In the genomic region with DNA sequence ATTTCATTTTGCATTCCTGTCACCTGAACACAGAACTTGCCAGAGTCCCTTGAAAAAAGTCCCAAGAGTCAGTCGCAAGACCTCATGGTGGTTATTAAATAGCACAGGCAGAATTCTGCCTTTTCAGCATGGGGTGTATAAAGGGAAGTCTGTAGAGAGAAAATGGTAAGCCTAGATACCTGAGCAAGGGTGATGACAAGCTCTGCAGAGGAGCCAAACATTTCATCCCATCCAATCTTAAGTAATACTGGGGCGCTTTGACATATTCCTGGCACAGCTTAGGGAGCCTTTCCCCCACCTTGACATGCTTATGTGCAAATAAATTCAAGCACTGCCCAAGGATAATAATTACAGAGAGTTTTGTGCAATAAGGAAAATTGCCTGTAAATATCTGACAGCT, we compare ENCODE assay signal across 34 cellular contexts.
"Had no signal": no experiment of that assay in that cellular context is flagged by ENCODE, and none has a peak within 500 bp of the region (broad histone marks: within the 10 kb centered on the region; RNA-seq: fewer than 3 reads in every experiment).

No MANE protein-coding gene starts in this region.

- H3K27me3 Mint-ChIP-seq: activated CD4-positive, alpha-beta memory T cell treated with anti-CD3 and anti-CD28 coated beads for 36 hours; activated CD4-positive, alpha-beta T cell treated with anti-CD3 and anti-CD28 coated beads, Interleukin-2, amount 10 ng/mL, durations not matched to agents 24 days and 14 days; activated CD8-positive, alpha-beta T cell treated with anti-CD3 and anti-CD28 coated beads for 36 hours; activated naive CD8-positive, alpha-beta T cell treated with anti-CD3 and anti-CD28 coated beads for 36 hours; activated T-helper 17 cell treated with anti-CD3 and anti-CD28 coated beads, Interleukin-2, amount 50 U/mL, for 72 hours had no signal

- DNase-seq: activated B cell treated with CpG ODN at 0.5 μM for 24 hours; activated CD4-positive, alpha-beta memory T cell treated with anti-CD3 and anti-CD28 coated beads for 36 hours; activated CD4-positive, alpha-beta T cell treated with anti-CD3 and anti-CD28 coated beads for 4 hours; activated CD4-positive, alpha-beta T cell treated with anti-CD3 and anti-CD28 coated beads, Interleukin-2, amount 10 ng/mL, durations not matched to agents 24 days and 14 days; activated CD4-positive, alpha-beta T cell treated with anti-CD3 and anti-CD28 coated beads, Interleukin-2, amount 50 U/mL, for 1 hour; activated CD4-positive, alpha-beta T cell treated with anti-CD3 and anti-CD28 coated beads, Interleukin-2, amount 50 U/mL, for 4 hours; activated CD4-positive, CD25-positive, alpha-beta regulatory T cell treated with anti-CD3 and anti-CD28 coated beads, Interleukin-2, amount 50 U/mL, for 72 hours; activated CD8-positive, alpha-beta memory T cell treated with anti-CD3 and anti-CD28 coated beads, Interleukin-2, amount 50 U/mL, for 4 hours; activated CD8-positive, alpha-beta T cell treated with anti-CD3 and anti-CD28 coated beads for 36 hours; activated effector memory CD4-positive, alpha-beta T cell treated with anti-CD3 and anti-CD28 coated beads, Interleukin-2, amount 50 U/mL, for 16 hours; activated gamma-delta T cell treated with Interleukin-2 at 50 U/mL for 16 hours; activated naive CD4-positive, alpha-beta T cell; activated naive CD4-positive, alpha-beta T cell treated with anti-CD3 and anti-CD28 coated beads for 36 hours; activated naive CD4-positive, alpha-beta T cell treated with anti-CD3 and anti-CD28 coated beads, Interleukin-2, amount 50 U/mL, for 16 hours; activated naive CD8-positive, alpha-beta T cell treated with anti-CD3 and anti-CD28 coated beads for 36 hours; activated T-cell treated with anti-CD3 and anti-CD28 coated beads for 4 hours; activated T-cell treated with anti-CD3 and anti-CD28 coated beads, Interleukin-2, amount 50 U/mL, for 1 hour; activated T-cell treated with anti-CD3 and anti-CD28 coated beads, Interleukin-2, amount 50 U/mL, for 4 hours; activated T-cell treated with anti-CD3 and anti-CD28 coated beads, Interleukin-2, amount 50 U/mL, for 72 hours; amygdala; anterior cingulate cortex; central memory CD4-positive, alpha-beta T cell; T-helper 1 cell; T-helper 2 cell; T-helper 9 cell had no signal

- H3K4me3 Mint-ChIP-seq: activated B cell treated with CpG ODN at 0.5 μM for 24 hours; activated CD4-positive, alpha-beta memory T cell treated with anti-CD3 and anti-CD28 coated beads for 36 hours; activated CD4-positive, alpha-beta T cell treated with anti-CD3 and anti-CD28 coated beads, Interleukin-2, amount 10 ng/mL, durations not matched to agents 24 days and 14 days; activated CD8-positive, alpha-beta T cell treated with anti-CD3 and anti-CD28 coated beads for 36 hours; activated naive CD4-positive, alpha-beta T cell treated with anti-CD3 and anti-CD28 coated beads for 36 hours; activated naive CD8-positive, alpha-beta T cell treated with anti-CD3 and anti-CD28 coated beads for 36 hours; activated T-cell treated with anti-CD3 and anti-CD28 coated beads, Interleukin-2, amount 50 U/mL, for 4 hours; activated T-cell treated with anti-CD3 and anti-CD28 coated beads, Interleukin-2, amount 50 U/mL, for 72 hours; activated T-helper 1 cell treated with anti-CD3 and anti-CD28 coated beads, Interleukin-12 subunit alpha, Interleukin-12 subunit beta, Interleukin-2, Interleukin-4 antibody, amounts not matched to agents 30 ng/mL and 10 ng/mL and 1 ng/mL, durations not matched to agents 14 hours and 24 hours and 36 hours; activated T-helper 17 cell treated with anti-CD3 and anti-CD28 coated beads, Interleukin-2, amount 50 U/mL, for 72 hours; brain; T-helper 1 cell treated with Interleukin-12 subunit alpha and Interleukin-12 subunit beta and Interleukin-4 antibody, amounts not matched to agents 30 μg/mL and 1 μg/mL, for 36 hours; T-helper 2 cell treated with Interferon-gamma antibody and Interleukin-4, amounts not matched to agents 5 μg/mL and 100 μg/mL, for 36 hours had no signal

- ATAC-seq: activated CD8-positive, alpha-beta T cell treated with anti-CD3 and anti-CD28 coated beads for 36 hours; activated naive CD4-positive, alpha-beta T cell treated with anti-CD3 and anti-CD28 coated beads, Interleukin-2, amount 50 U/mL, for 72 hours; activated T-cell treated with anti-CD3 and anti-CD28 coated beads, Interleukin-2, amount 50 U/mL, for 4 hours; activated T-cell treated with anti-CD3 and anti-CD28 coated beads, Interleukin-2, amount 50 U/mL, for 72 hours; activated T-helper 17 cell treated with anti-CD3 and anti-CD28 coated beads, Interleukin-2, amount 50 U/mL, for 72 hours had no signal

- H3K9me3 ChIP-seq: ascending aorta had no signal

- H3K4me1 ChIP-seq: ascending aorta had no signal

- H3K4me1 Mint-ChIP-seq: activated B cell treated with CpG ODN at 0.5 μM for 24 hours; activated CD4-positive, alpha-beta T cell treated with anti-CD3 and anti-CD28 coated beads, Interleukin-2, amount 10 ng/mL, durations not matched to agents 24 days and 14 days; activated naive CD8-positive, alpha-beta T cell treated with anti-CD3 and anti-CD28 coated beads for 36 hours; activated T-helper 17 cell treated with anti-CD3 and anti-CD28 coated beads, Interleukin-2, amount 50 U/mL, for 72 hours; brain had no signal

- H3K27ac Mint-ChIP-seq: activated B cell treated with CpG ODN at 0.5 μM for 24 hours; activated CD4-positive, alpha-beta memory T cell treated with anti-CD3 and anti-CD28 coated beads for 36 hours; activated CD4-positive, alpha-beta T cell treated with anti-CD3 and anti-CD28 coated beads, Interleukin-2, amount 10 ng/mL, durations not matched to agents 24 days and 14 days; activated CD8-positive, alpha-beta T cell treated with anti-CD3 and anti-CD28 coated beads for 36 hours; activated naive CD4-positive, alpha-beta T cell treated with anti-CD3 and anti-CD28 coated beads for 36 hours; activated naive CD4-positive, alpha-beta T cell treated with anti-CD3 and anti-CD28 coated beads, Interleukin-2, amount 50 U/mL, for 72 hours; activated naive CD8-positive, alpha-beta T cell treated with anti-CD3 and anti-CD28 coated beads for 36 hours; activated T-cell treated with anti-CD3 and anti-CD28 coated beads, Interleukin-2, amount 50 U/mL, for 72 hours; activated T-helper 1 cell treated with anti-CD3 and anti-CD28 coated beads, Interleukin-12 subunit alpha, Interleukin-12 subunit beta, Interleukin-2, Interleukin-4 antibody, amounts not matched to agents 30 ng/mL and 10 ng/mL and 1 ng/mL, durations not matched to agents 14 hours and 24 hours and 36 hours; activated T-helper 17 cell treated with anti-CD3 and anti-CD28 coated beads, Interleukin-2, amount 50 U/mL, for 72 hours; brain; T-helper 1 cell treated with Interleukin-12 subunit alpha and Interleukin-12 subunit beta and Interleukin-4 antibody, amounts not matched to agents 30 μg/mL and 1 μg/mL, for 36 hours; T-helper 2 cell treated with Interferon-gamma antibody and Interleukin-4, amounts not matched to agents 5 μg/mL and 100 μg/mL, for 36 hours had no signal

- H3K36me3 Mint-ChIP-seq: activated CD4-positive, alpha-beta memory T cell treated with anti-CD3 and anti-CD28 coated beads for 36 hours; activated naive CD4-positive, alpha-beta T cell treated with anti-CD3 and anti-CD28 coated beads, Interleukin-2, amount 50 U/mL, for 72 hours; activated naive CD8-positive, alpha-beta T cell treated with anti-CD3 and anti-CD28 coated beads for 36 hours; brain had no signal

- H3K4me3 ChIP-seq: ascending aorta, cardiac muscle cell had no signal

- H3K27ac ChIP-seq: ascending aorta, cardiac muscle cell, VCaP had no signal

- H3K9me3 Mint-ChIP-seq: activated B cell treated with CpG ODN at 0.5 μM for 24 hours; activated CD4-positive, alpha-beta T cell treated with anti-CD3 and anti-CD28 coated beads, Interleukin-2, amount 10 ng/mL, durations not matched to agents 24 days and 14 days; activated CD8-positive, alpha-beta T cell treated with anti-CD3 and anti-CD28 coated beads for 36 hours; activated naive CD4-positive, alpha-beta T cell treated with anti-CD3 and anti-CD28 coated beads for 36 hours; activated naive CD8-positive, alpha-beta T cell treated with anti-CD3 and anti-CD28 coated beads for 36 hours; activated T-cell treated with anti-CD3 and anti-CD28 coated beads, Interleukin-2, amount 50 U/mL, for 4 hours; activated T-helper 1 cell treated with anti-CD3 and anti-CD28 coated beads, Interleukin-12 subunit alpha, Interleukin-12 subunit beta, Interleukin-2, Interleukin-4 antibody, amounts not matched to agents 30 ng/mL and 10 ng/mL and 1 ng/mL, durations not matched to agents 14 hours and 24 hours and 36 hours; activated T-helper 17 cell treated with anti-CD3 and anti-CD28 coated beads, Interleukin-2, amount 50 U/mL, for 72 hours; brain; T-helper 1 cell treated with Interleukin-12 subunit alpha and Interleukin-12 subunit beta and Interleukin-4 antibody, amounts not matched to agents 30 μg/mL and 1 μg/mL, for 36 hours; T-helper 2 cell treated with Interferon-gamma antibody and Interleukin-4, amounts not matched to agents 5 μg/mL and 100 μg/mL, for 36 hours had no signal

- H3K27me3 ChIP-seq: ascending aorta, cardiac muscle cell had no signal

- H3K36me3 ChIP-seq: ascending aorta, cardiac muscle cell had no signal
